In genomic region chr20:5356921-5357320, GRCh38 we compare ENCODE assay signal across 30 cellular contexts. TPM values are rescaled to one million over a fixed set of nuclear protein-coding genes. Genes with fewer than 3 reads are reported as not detected.
DNase-seq lines count a peak whose midpoint lies in the region; ATAC-seq, FAIRE-seq and TF ChIP-seq lines count a peak whose summit lies in the region.
"Had no signal": no experiment of that assay in that cellular context is flagged by ENCODE, and none has a peak within 500 bp of the region (broad histone marks: within the 10 kb centered on the region; RNA-seq: fewer than 3 reads in every experiment).

No MANE protein-coding gene starts in this region.

- H3K27ac ChIP-seq in endothelial cell of umbilical vein (ENCODE audit: insufficient read depth, low read depth, low read length): no peak overlapping the region
- H3K27ac ChIP-seq: Peyer's patch had no signal

- dilution Hi-C loops in endothelial cell of umbilical vein (cut with MboI; ENCODE audit: extremely low pct_ligation_motif_present, low sequenced_read_pairs): no loop called here

- no peaks in the 10 kb centered on the region for H3K36me3 ChIP-seq in endothelial cell of umbilical vein (ENCODE audit: control insufficient read depth in 2 of 2, extremely low read depth in 1 of 2, insufficient read depth in 2 of 2, low read length in 2 of 2)
- H3K36me3 ChIP-seq: HAP-1, MG63, Peyer's patch had no signal

- no peak overlapping the region for H3K4me2 ChIP-seq in endothelial cell of umbilical vein (ENCODE audit: insufficient read depth, low read length)

- intact Hi-C loops in endothelial cell of umbilical vein (cut with micrococcal nuclease): loop anchor here (10.0 kb wide), 1 partner anchor 232 kb away; the partner anchor contains the start of gene CDS2
- intact Hi-C loops in natural killer cell (cut with micrococcal nuclease): no loop called here

- FAIRE-seq in endothelial cell of umbilical vein (lab: Jason Lieb, UNC): no peak
- FAIRE-seq: GM12878 had no signal

- no peaks in the 10 kb centered on the region for H3K9me3 ChIP-seq in endothelial cell of umbilical vein (replicated peaks; ENCODE audit: control insufficient read depth, insufficient read depth, low read length)
- H3K9me3 ChIP-seq: HAP-1, MG63, Peyer's patch had no signal

- H3K79me2 ChIP-seq in endothelial cell of umbilical vein (ENCODE audit: control insufficient read depth, insufficient read depth, low read length): no peaks in the 10 kb centered on the region

- H3K9me1 ChIP-seq in endothelial cell of umbilical vein (replicated peaks; ENCODE audit: control insufficient read depth, extremely low read depth, insufficient read depth, low read length): no peaks in the 10 kb centered on the region

- H3K36me3 Mint-ChIP-seq in activated naive CD8-positive, alpha-beta T cell treated with anti-CD3 and anti-CD28 coated beads, Interleukin-2, amount 50 U/mL, for 24 hours (ENCODE audit: low read depth): peaks cover 2% of the 10 kb centered on the region
- peaks cover 6% of the 10 kb centered on the region for H3K36me3 Mint-ChIP-seq in activated naive CD8-positive, alpha-beta T cell treated with anti-CD3 and anti-CD28 coated beads for 36 hours
- H3K36me3 Mint-ChIP-seq in natural killer cell: no peaks in the 10 kb centered on the region
- H3K36me3 Mint-ChIP-seq: CD8-positive, alpha-beta T cell had no signal

- no peak overlapping the region for H3K9ac ChIP-seq in endothelial cell of umbilical vein (replicated peaks; ENCODE audit: extremely low read depth, insufficient read depth, low read length)

- H3K27me3 Mint-ChIP-seq in activated naive CD8-positive, alpha-beta T cell treated with anti-CD3 and anti-CD28 coated beads, Interleukin-2, amount 50 U/mL, for 24 hours: peaks cover 14% of the 10 kb centered on the region
- peaks cover 33% of the 10 kb centered on the region for H3K27me3 Mint-ChIP-seq in activated naive CD8-positive, alpha-beta T cell treated with anti-CD3 and anti-CD28 coated beads for 36 hours
- H3K27me3 Mint-ChIP-seq in natural killer cell (ENCODE audit: low read depth in 2 of 2): peaks cover 13 to 29% of the 10 kb centered on the region in 2 donors

- peaks cover 0 to 1% of the 10 kb centered on the region in 2 experiments for H3K27me3 ChIP-seq in endothelial cell of umbilical vein (ENCODE audit: control insufficient read depth in 2 of 2, insufficient read depth in 2 of 2, low read length in 2 of 2)
- H3K27me3 ChIP-seq: MG63, Peyer's patch had no signal

- H3K27ac Mint-ChIP-seq in activated naive CD8-positive, alpha-beta T cell treated with anti-CD3 and anti-CD28 coated beads, Interleukin-2, amount 50 U/mL, for 24 hours: peak overlapping the region; percentile 57
- no peak overlapping the region for H3K27ac Mint-ChIP-seq in activated naive CD8-positive, alpha-beta T cell treated with anti-CD3 and anti-CD28 coated beads for 36 hours
- no peak overlapping the region for H3K27ac Mint-ChIP-seq in natural killer cell
- H3K27ac Mint-ChIP-seq: CD8-positive, alpha-beta T cell; HFFc6 had no signal

- H3K4me1 ChIP-seq in endothelial cell of umbilical vein (ENCODE audit: control insufficient read depth, extremely low read depth, insufficient read depth, low read length): peaks cover 20% of the 10 kb centered on the region
- H3K4me1 ChIP-seq: HAP-1, Peyer's patch had no signal

- H3K9me3 Mint-ChIP-seq in activated naive CD8-positive, alpha-beta T cell treated with anti-CD3 and anti-CD28 coated beads, Interleukin-2, amount 50 U/mL, for 24 hours: peaks cover 12% of the 10 kb centered on the region
- H3K9me3 Mint-ChIP-seq in activated naive CD8-positive, alpha-beta T cell treated with anti-CD3 and anti-CD28 coated beads for 36 hours: peaks cover 5% of the 10 kb centered on the region
- peaks cover 0 to 3% of the 10 kb centered on the region in 2 donors for H3K9me3 Mint-ChIP-seq in natural killer cell
- H3K9me3 Mint-ChIP-seq: HFFc6 had no signal

- TF ChIP-seq POLR2A in endothelial cell of umbilical vein (IDR thresholded peaks at IDR 0.05; ENCODE audit: low read depth, low read length): no peak

- no peaks in the 10 kb centered on the region for H4K20me1 ChIP-seq in endothelial cell of umbilical vein (replicated peaks; ENCODE audit: control insufficient read depth, extremely low read depth, insufficient read depth, low read length)

- no peak for ATAC-seq in activated naive CD8-positive, alpha-beta T cell treated with anti-CD3 and anti-CD28 coated beads, Interleukin-2, amount 50 U/mL, for 24 hours
- no peak for ATAC-seq in natural killer cell
- ATAC-seq: CD8-positive, alpha-beta T cell; GM12878; SK-N-SH treated with all-trans-retinoic acid at 6 μM for 48 hours had no signal

- TF ChIP-seq CTCF in endothelial cell of umbilical vein (IDR thresholded peaks at IDR 0.05; ENCODE audit: extremely low read depth in 1 of 2, insufficient read depth in 1 of 2, low read depth in 1 of 2, low read length in 2 of 2): no peak
- TF ChIP-seq CTCF in natural killer cell (IDR thresholded peaks at IDR 0.05): no peak

- H3K4me3 ChIP-seq in endothelial cell of umbilical vein (replicated peaks in 1 of 3; ENCODE audit: insufficient read depth in 1 of 3, low read depth in 1 of 3, low read length in 3 of 3): no peak overlapping the region
- H3K4me3 ChIP-seq: GM12878, HAP-1, MG63, Peyer's patch had no signal

- BruUV-seq in endothelial cell of umbilical vein (replicated peaks; lab: Mats Ljungman, UMichigan): no TSS peak

- peaks cover 51% of the 10 kb centered on the region for H3K4me1 Mint-ChIP-seq in activated naive CD8-positive, alpha-beta T cell treated with anti-CD3 and anti-CD28 coated beads, Interleukin-2, amount 50 U/mL, for 24 hours
- peaks cover 30% of the 10 kb centered on the region for H3K4me1 Mint-ChIP-seq in activated naive CD8-positive, alpha-beta T cell treated with anti-CD3 and anti-CD28 coated beads for 36 hours
- H3K4me1 Mint-ChIP-seq in natural killer cell: no peaks in the 10 kb centered on the region

- H2AFZ ChIP-seq in endothelial cell of umbilical vein (ENCODE audit: low read depth, low read length): no peak overlapping the region

- H3K4me3 Mint-ChIP-seq in activated naive CD8-positive, alpha-beta T cell treated with anti-CD3 and anti-CD28 coated beads, Interleukin-2, amount 50 U/mL, for 24 hours: no peak overlapping the region
- H3K4me3 Mint-ChIP-seq in activated naive CD8-positive, alpha-beta T cell treated with anti-CD3 and anti-CD28 coated beads for 36 hours: no peak overlapping the region
- no peak overlapping the region for H3K4me3 Mint-ChIP-seq in natural killer cell
- H3K4me3 Mint-ChIP-seq: CD8-positive, alpha-beta T cell; HFFc6 had no signal

- no peak for DNase-seq in activated naive CD8-positive, alpha-beta T cell treated with anti-CD3 and anti-CD28 coated beads, Interleukin-2, amount 50 U/mL, for 24 hours
- no peak for DNase-seq in activated naive CD8-positive, alpha-beta T cell treated with anti-CD3 and anti-CD28 coated beads for 36 hours
- DNase-seq in RKO (ENCODE audit: low spot score) (peak; percentile 14), endothelial cell of umbilical vein (ENCODE audit: low read depth, low spot score) (peak; percentile 15), natural killer cell (no peak), NCI-H226 (no peak)
- no peak for DNase-seq in activated effector memory CD4-positive, alpha-beta T cell treated with Interleukin-2 at 50 U/mL for 16 hours
- DNase-seq: Caco-2; CD8-positive, alpha-beta T cell; EL; GDM1; GOT3; HFFc6; KBM-7; MG63; NCI-H1092; NCI-H1417 treated with DMSO at 0.1 percent for 48 hours; NCI-H1694 treated with DMSO at 0.1 percent for 48 hours; NCI-H2081; NCI-H2227 treated with DMSO at 0.1 percent for 48 hours; NCI-H510A; NCI-H69; OCI-M1; Peyer's patch; SIG-M5 had no signal

- CTCF ChIA-PET in endothelial cell of umbilical vein (lab: Charles Lee): interaction anchor here (0.9 kb wide), 1 partner anchor 15 kb away, joined by 3 read pairs; no protein-coding TSS in a partner anchor

- POLR2A ChIA-PET in endothelial cell of umbilical vein (lab: Charles Lee): no interaction called here

TF ChIP-seq in endothelial cell of umbilical vein, 7 proteins besides CTCF, POLR2A, EP300 and RAD21:
- TF ChIP-seq JUN (IDR thresholded peaks at IDR 0.05; ENCODE audit: borderline replicate concordance, insufficient read depth, insufficient read length, low read depth) (no peak), GATA2 (IDR thresholded peaks at IDR 0.05; ENCODE audit: insufficient read depth, insufficient read length, low read depth, low read length) (no peak), POLR2AphosphoS5 (IDR thresholded peaks at IDR 0.05; ENCODE audit: insufficient read depth, low read depth, low read length) (no peak)

RNA-seq across cellular contexts. Expression of gene PROKR2, which starts 40.2 kb away (rescaled TPM):
- not detected for total RNA-seq in activated naive CD8-positive, alpha-beta T cell treated with anti-CD3 and anti-CD28 coated beads for 36 hours
- total RNA-seq in endothelial cell of umbilical vein (not detected in 2 replicates), natural killer cell (not detected)
- polyA plus RNA-seq in endothelial cell of umbilical vein: not detected in 2 replicates
- not detected in 2 replicates for polyA plus RNA-seq in endothelial cell of umbilical vein (2011; cell fraction: cytosol; rRNA removed)
- not detected in 2 replicates for polyA plus RNA-seq in endothelial cell of umbilical vein (2011; cell fraction: nucleus; rRNA removed)
- not detected in 2 replicates for polyA plus RNA-seq in endothelial cell of umbilical vein (2012)
- not detected in 2 replicates for polyA minus RNA-seq in endothelial cell of umbilical vein
- not detected for polyA minus RNA-seq in endothelial cell of umbilical vein (2011; cell fraction: cytosol; rRNA and poly(A)+ RNA removed)
- polyA minus RNA-seq in endothelial cell of umbilical vein (2011; cell fraction: nucleus; rRNA and poly(A)+ RNA removed): not detected in 2 replicates
- total RNA-seq: A673; Caco-2; CD8-positive, alpha-beta T cell; GM12878; HFFc6; LHCN-M2; Peyer's patch had no signal
- polyA plus RNA-seq: GM12878 had no signal

Comparison
In these comparisons a context has a peak if more than half of its experiments do, and no peak if none do; other contexts are left out.
1. DNase-seq: peak in RKO (single experiment) and endothelial cell of umbilical vein (single experiment); none in activated naive CD8-positive, alpha-beta T cell treated with anti-CD3 and anti-CD28 coated beads, Interleukin-2, amount 50 U/mL, for 24 hours (single experiment), activated naive CD8-positive, alpha-beta T cell treated with anti-CD3 and anti-CD28 coated beads for 36 hours (single experiment), natural killer cell (single experiment), NCI-H226 (single experiment) and activated effector memory CD4-positive, alpha-beta T cell treated with Interleukin-2 at 50 U/mL for 16 hours (single experiment).